In genomic region chr9:83355024-83355444, GRCh38 we compare ENCODE assay signal across 20 cellular contexts.
DNase-seq lines count a peak whose midpoint lies in the region; ATAC-seq, FAIRE-seq and TF ChIP-seq lines count a peak whose summit lies in the region.
"Had no signal": no experiment of that assay in that cellular context is flagged by ENCODE, and none has a peak within 500 bp of the region (broad histone marks: within the 10 kb centered on the region; RNA-seq: fewer than 3 reads in every experiment).

No MANE protein-coding gene starts in this region.

- TF ChIP-seq POLR2A in GM12878 (IDR thresholded peaks at IDR 0.05; ENCODE audit: low read depth, low read length) = no peak
- no peak for TF ChIP-seq POLR2A in H54 (IDR thresholded peaks at IDR 0.05; ENCODE audit: low read depth, low read length)

- H3K27me3 ChIP-seq in GM12878 (replicated peaks in 1 of 2; ENCODE audit: control insufficient read depth in 2 of 2, insufficient read depth in 2 of 2, low read length in 1 of 2) = no peaks in the 10 kb centered on the region
- H3K27me3 ChIP-seq in right atrium auricular region = no peaks in the 10 kb centered on the region
- no peaks in the 10 kb centered on the region for H3K27me3 ChIP-seq in thoracic aorta (replicated peaks; ENCODE audit: insufficient read depth)
- H3K27me3 ChIP-seq in MM.1S (replicated peaks; ENCODE audit: insufficient read depth, low read length) = no peaks in the 10 kb centered on the region
- H3K27me3 ChIP-seq: foreskin keratinocyte, testis had no signal

- no TSS peak for BruUV-seq in GM12878 (replicated peaks; lab: Mats Ljungman, UMichigan)

- TF ChIP-seq RAD21 in Ishikawa (IDR thresholded peaks at IDR 0.05; ENCODE audit: low read depth) (no peak), GM12878 (IDR thresholded peaks at IDR 0.05; ENCODE audit: insufficient read depth, low read depth, low read length) (no peak)

- H3K4me1 ChIP-seq in GM12878 (ENCODE audit: control insufficient read depth, insufficient read depth, low read length) (no peaks in the 10 kb centered on the region), right atrium auricular region (peaks cover 0 to under 1% of the 10 kb centered on the region in 2 donors), thoracic aorta (ENCODE audit: control insufficient read depth in 1 of 2, low read depth in 2 of 2) (no peaks in the 10 kb centered on the region), MM.1S (ENCODE audit: low read length) (no peaks in the 10 kb centered on the region)
- H3K4me1 ChIP-seq: foreskin keratinocyte had no signal

- H3K9me2 ChIP-seq in MM.1S (replicated peaks; ENCODE audit: insufficient read depth, low read length) = no peaks in the 10 kb centered on the region

- H3K79me2 ChIP-seq in GM12878 (ENCODE audit: control insufficient read depth, insufficient read depth, low read length) = no peaks in the 10 kb centered on the region
- H3K79me2 ChIP-seq in MM.1S (ENCODE audit: low read length) = no peaks in the 10 kb centered on the region

- no peak overlapping the region for H2AFZ ChIP-seq in GM12878 (ENCODE audit: control insufficient read depth, low read depth, low read length)
- H2AFZ ChIP-seq in MM.1S (ENCODE audit: low read length) = no peak overlapping the region

- H3K36me3 ChIP-seq in GM12878 (ENCODE audit: control insufficient read depth in 2 of 2, insufficient read depth in 2 of 2, low read length in 1 of 2) = no peaks in the 10 kb centered on the region
- H3K36me3 ChIP-seq in right atrium auricular region = no peaks in the 10 kb centered on the region
- no peaks in the 10 kb centered on the region for H3K36me3 ChIP-seq in thoracic aorta
- H3K36me3 ChIP-seq in MM.1S (replicated peaks; ENCODE audit: insufficient read depth, low read length) = no peaks in the 10 kb centered on the region

- CTCF ChIA-PET in GM12878 (lab: Yijun Ruan, JAX) = interaction anchor here (1.0 to 1.2 kb wide), 2 partner anchors 13 to 189 kb away, joined by 3 read pairs; no protein-coding TSS in a partner anchor

- 59% methylated on average over 4 of the region's 4 CpGs for WGBS in GM12878 (ENCODE audit: insufficient coverage, insufficient replicate concordance, low lambda C conversion rate, missing lambda C conversion rate)

- H3K9me3 ChIP-seq in GM12878 (replicated peaks; ENCODE audit: control insufficient read depth, insufficient read depth, low read length) (no peaks in the 10 kb centered on the region), right atrium auricular region (no peaks in the 10 kb centered on the region), thoracic aorta (no peaks in the 10 kb centered on the region), MM.1S (replicated peaks; ENCODE audit: insufficient read depth, low read length) (no peaks in the 10 kb centered on the region)
- H3K9me3 ChIP-seq: testis had no signal

- DNase-seq in GM12878 (ENCODE audit: low read depth, low spot score) = no peak
- no peak for DNase-seq in right atrium auricular region (ENCODE audit: low spot score)
- DNase-seq in thoracic aorta (ENCODE audit: low spot score) = no peak
- no peak for DNase-seq in activated CD8-positive, alpha-beta memory T cell treated with anti-CD3 and anti-CD28 coated beads, Interleukin-2, amount 50 U/mL, for 4 hours
- no peak for DNase-seq in MM.1S
- DNase-seq in H54 (ENCODE audit: insufficient read length, low spot score) = no peak
- DNase-seq: activated CD4-positive, alpha-beta memory T cell treated with anti-CD3 and anti-CD28 coated beads, Interleukin-2, amount 10 ng/mL, durations not matched to agents 7 days and 5 days; activated naive CD4-positive, alpha-beta T cell treated with Interleukin-2 at 50 U/mL for 16 hours; Calu3; cortex of kidney; kidney; naive thymus-derived CD4-positive, alpha-beta T cell; NCI-H1105; NCI-H510A; T-helper 9 cell; testis had no signal

- SMC1A ChIA-PET in GM12878 (lab: Charles Lee; ENCODE audit: uncharacterized antibody, unreplicated experiment) = no interaction called here

- H3F3A ChIP-seq in MM.1S (ENCODE audit: insufficient read depth, low read length) = no peaks in the 10 kb centered on the region

- no peak overlapping the region for H3K9ac ChIP-seq in GM12878 (ENCODE audit: control insufficient read depth, insufficient read depth, low read length)
- H3K9ac ChIP-seq in MM.1S (ENCODE audit: low read length) = no peak overlapping the region

- in situ Hi-C loops in GM12878 (cut with MboI) = no loop called here

- no peak overlapping the region for H3K4me3 ChIP-seq in GM12878
- H3K4me3 ChIP-seq in right atrium auricular region = no peak overlapping the region
- no peak overlapping the region for H3K4me3 ChIP-seq in thoracic aorta
- H3K4me3 ChIP-seq in MM.1S (ENCODE audit: low read length) = no peak overlapping the region
- H3K4me3 ChIP-seq: skin epidermis, testis had no signal

- TF ChIP-seq EP300 in Ishikawa (IDR thresholded peaks at IDR 0.05; ENCODE audit: borderline replicate concordance) = no peak
- TF ChIP-seq EP300 in GM12878 (IDR thresholded peaks at IDR 0.05; ENCODE audit: borderline replicate concordance in 1 of 2, control insufficient read depth in 1 of 2, low read depth in 2 of 2, low read length in 2 of 2) = no peak

- no peak overlapping the region for H3K27ac ChIP-seq in GM12878 (ENCODE audit: control insufficient read depth, insufficient read depth)
- peak overlapping the region; percentile 46 to 63 for H3K27ac ChIP-seq in right atrium auricular region
- no peak overlapping the region for H3K27ac ChIP-seq in thoracic aorta
- no peak overlapping the region for H3K27ac ChIP-seq in MM.1S (ENCODE audit: low read length)
- H3K27ac ChIP-seq: foreskin keratinocyte, HL-60, skin epidermis, testis had no signal

- no peak for TF ChIP-seq CTCF in GM12878 (IDR thresholded peaks at IDR 0.05 in 2 of 3, conservative IDR thresholded peaks at IDR 0.05 in 1 of 3; ENCODE audit: control insufficient read depth in 2 of 3, extremely low read depth in 1 of 3, insufficient read depth in 1 of 3, low read depth in 3 of 3, low read length in 3 of 3)
- no peak for TF ChIP-seq CTCF in right atrium auricular region (IDR thresholded peaks at IDR 0.05)
- TF ChIP-seq CTCF in thoracic aorta (IDR thresholded peaks at IDR 0.05) = no peak
- TF ChIP-seq CTCF in MM.1S (IDR thresholded peaks at IDR 0.05; ENCODE audit: low read length) = no peak

- POLR2A ChIA-PET in GM12878 (lab: Charles Lee) = no interaction called here

- intact Hi-C loops in GM12878 (cut with micrococcal nuclease; ENCODE audit: unreplicated experiment) = no loop called here

- no peak for FAIRE-seq in GM12878 (lab: Jason Lieb, UNC)
- FAIRE-seq in H54 (lab: Jason Lieb, UNC) = no peak
- FAIRE-seq: kidney had no signal

- H4K20me1 ChIP-seq in GM12878 (ENCODE audit: control insufficient read depth, insufficient read depth) = no peaks in the 10 kb centered on the region
- no peaks in the 10 kb centered on the region for H4K20me1 ChIP-seq in MM.1S (ENCODE audit: insufficient read depth, low read length)

- ATAC-seq in GM12878 (no peak), thoracic aorta (ENCODE audit: insufficient number of reproducible peaks, low FRiP score, low read depth) (peak; percentile 6)
- ATAC-seq: foreskin keratinocyte; naive thymus-derived CD4-positive, alpha-beta T cell had no signal

- RAD21 ChIA-PET in GM12878 (lab: Charles Lee; ENCODE audit: unreplicated experiment) = no interaction called here

- H3K4me2 ChIP-seq in GM12878 (ENCODE audit: control insufficient read depth, insufficient read depth) = no peak overlapping the region
- no peak overlapping the region for H3K4me2 ChIP-seq in MM.1S (ENCODE audit: low read depth, low read length)

TF ChIP-seq in Ishikawa, 13 proteins besides CTCF, POLR2A, EP300 and RAD21 (continues in another document):
- no peak for TF ChIP-seq TAF1 (IDR thresholded peaks at IDR 0.05; ENCODE audit: low read depth)
- peak; percentile 70 for TF ChIP-seq YY1 (IDR thresholded peaks at IDR 0.05; ENCODE audit: low read depth)
- no peak for TF ChIP-seq CREB1 (IDR thresholded peaks at IDR 0.05; ENCODE audit: low read depth)
- no peak for TF ChIP-seq EGR1 (IDR thresholded peaks at IDR 0.05)
- TF ChIP-seq USF1 (IDR thresholded peaks at IDR 0.05) = no peak
- TF ChIP-seq ZBTB7A (IDR thresholded peaks at IDR 0.05; ENCODE audit: low read depth) = no peak
- TF ChIP-seq CEBPB (IDR thresholded peaks at IDR 0.05) = no peak
- no peak for TF ChIP-seq FOXM1 (IDR thresholded peaks at IDR 0.05; ENCODE audit: borderline replicate concordance, low read depth)
- no peak for TF ChIP-seq MAX (IDR thresholded peaks at IDR 0.05)
- no peak for TF ChIP-seq TCF12 (IDR thresholded peaks at IDR 0.05; ENCODE audit: low read depth)
- TF ChIP-seq NFIC (IDR thresholded peaks at IDR 0.05) = no peak

TF ChIP-seq in GM12878, 131 proteins besides CTCF, POLR2A, EP300 and RAD21 (continues in another document):
- TF ChIP-seq SMAD5 (IDR thresholded peaks at IDR 0.05; ENCODE audit: low read depth) (no peak), MLLT1 (IDR thresholded peaks at IDR 0.05) (no peak), YBX1 (IDR thresholded peaks at IDR 0.05) (no peak)

Comparison
In these comparisons a context has a peak if more than half of its experiments do, and no peak if none do; other contexts are left out.
1. H3K27ac ChIP-seq: peak in right atrium auricular region (2 of 2); none in GM12878 (single experiment), thoracic aorta (0 of 2) and MM.1S (single experiment).